6 cellular contexts compared by ENCODE assay signal in genomic region chr7:8549043-8549442, GRCh38.
"Had no signal": no experiment of that assay in that cellular context is flagged by ENCODE, and none has a peak within 500 bp of the region (broad histone marks: within the 10 kb centered on the region; RNA-seq: fewer than 3 reads in every experiment).

No MANE protein-coding gene starts in this region.

- H3K4me1 Mint-ChIP-seq: IgD-negative memory B cell had no signal

- H3K27ac ChIP-seq: HL-60 had no signal

- H3K27me3 Mint-ChIP-seq: IgD-negative memory B cell had no signal

- DNase-seq: IMR-90, KBM-7 had no signal

- ATAC-seq: HepG2, K562 had no signal

- H3K4me3 ChIP-seq: K562 had no signal

- H3K27ac Mint-ChIP-seq: IgD-negative memory B cell had no signal

- H3K4me3 Mint-ChIP-seq: IgD-negative memory B cell had no signal

- H3K36me3 Mint-ChIP-seq: IgD-negative memory B cell had no signal
